ENCODE assay signal across 29 cellular contexts in genomic region chr5:42228279-42228678, GRCh38.
DNase-seq lines count a peak whose midpoint lies in the region; ATAC-seq, FAIRE-seq and TF ChIP-seq lines count a peak whose summit lies in the region.
"Had no signal": no experiment of that assay in that cellular context is flagged by ENCODE, and none has a peak within 500 bp of the region (broad histone marks: within the 10 kb centered on the region; RNA-seq: fewer than 3 reads in every experiment).

No MANE protein-coding gene starts in this region.

- ATAC-seq in GM18502 (IDR thresholded peaks at IDR 0.05; ENCODE audit: poor library complexity, unreplicated experiment) = no peak
- ATAC-seq in pancreas = no peak
- ATAC-seq in GM18520 (IDR thresholded peaks at IDR 0.05; ENCODE audit: unreplicated experiment) = no peak
- ATAC-seq: activated CD8-positive, alpha-beta memory T cell treated with anti-CD3 and anti-CD28 coated beads, Interleukin-2, amount 10 ng/mL, durations not matched to agents 7 days and 5 days; esophagus mucosa; gastrocnemius medialis; GM12878; left cardiac atrium had no signal

- no peak for FAIRE-seq in pancreas (lab: Jason Lieb, UNC)
- FAIRE-seq: GM12878, urothelium cell line had no signal

- H3K27ac ChIP-seq in pancreas = no peak overlapping the region
- H3K27ac ChIP-seq: gastrocnemius medialis, HL-60, KMS-11, SJCRH30, testis had no signal

- peak overlapping the region; percentile 58 for H3K27ac Mint-ChIP-seq in neural crest cell (ENCODE audit: unreplicated experiment)
- H3K27ac Mint-ChIP-seq: activated CD4-positive, alpha-beta T cell treated with anti-CD3 and anti-CD28 coated beads, Interleukin-2, amount 10 ng/mL, durations not matched to agents 24 days and 14 days; activated CD8-positive, alpha-beta memory T cell treated with anti-CD3 and anti-CD28 coated beads, Interleukin-2, amount 10 ng/mL, durations not matched to agents 7 days and 5 days; CD4-positive, alpha-beta memory T cell; endodermal cell; memory B cell; stimulated activated naive CD8-positive, alpha-beta T cell treated with anti-CD3 and anti-CD28 coated beads, Interleukin-15, Interleukin-2, amounts not matched to agents 100 ng/mL and 50 ng/mL, for 24 hours had no signal

- intact Hi-C loops in pancreas (cut with DNase I) = no loop called here

- H3K27me3 ChIP-seq in pancreas = no peaks in the 10 kb centered on the region
- H3K27me3 ChIP-seq: gastrocnemius medialis, SJCRH30, testis had no signal

- H3K4me3 ChIP-seq in fibroblast of mammary gland (ENCODE audit: control insufficient read depth, low read depth, low read length) (no peak overlapping the region), pancreas (no peak overlapping the region)
- H3K4me3 ChIP-seq: gastrocnemius medialis, GM12878, SJCRH30, testis had no signal

- in situ Hi-C loops in SK-MEL-5 (cut with HindIII; ENCODE audit: low pct_unique_long_range_greater_than_20kb, low sequenced_read_pairs) = no loop called here

- no peak overlapping the region for H3K4me3 Mint-ChIP-seq in neural crest cell
- H3K4me3 Mint-ChIP-seq: activated CD4-positive, alpha-beta T cell treated with anti-CD3 and anti-CD28 coated beads, Interleukin-2, amount 10 ng/mL, durations not matched to agents 24 days and 14 days; activated CD8-positive, alpha-beta memory T cell treated with anti-CD3 and anti-CD28 coated beads, Interleukin-2, amount 10 ng/mL, durations not matched to agents 7 days and 5 days; CD4-positive, alpha-beta memory T cell; central memory CD8-positive, alpha-beta T cell; endodermal cell; memory B cell; stimulated activated naive CD8-positive, alpha-beta T cell treated with anti-CD3 and anti-CD28 coated beads, Interleukin-15, Interleukin-2, amounts not matched to agents 100 ng/mL and 50 ng/mL, for 24 hours had no signal

- H3K9me3 Mint-ChIP-seq in neural crest cell = no peaks in the 10 kb centered on the region
- H3K9me3 Mint-ChIP-seq: activated CD4-positive, alpha-beta T cell treated with anti-CD3 and anti-CD28 coated beads, Interleukin-2, amount 10 ng/mL, durations not matched to agents 24 days and 14 days; central memory CD8-positive, alpha-beta T cell; endodermal cell; memory B cell; stimulated activated naive CD8-positive, alpha-beta T cell treated with anti-CD3 and anti-CD28 coated beads, Interleukin-15, Interleukin-2, amounts not matched to agents 100 ng/mL and 50 ng/mL, for 24 hours had no signal

- peak; percentile 28 for TF ChIP-seq CTCF in fibroblast of mammary gland (conservative IDR thresholded peaks at IDR 0.05; ENCODE audit: control insufficient read depth, insufficient read depth, low read depth, low read length)
- no peak for TF ChIP-seq CTCF in neural crest cell (conservative IDR thresholded peaks at IDR 0.05)
- TF ChIP-seq CTCF in pancreas (IDR thresholded peaks at IDR 0.05) = no peak

- WGBS in pancreas, 2 donors = 91% methylated on average over 1 of the region's 1 CpG

- peaks cover 8% of the 10 kb centered on the region for H3K27me3 Mint-ChIP-seq in neural crest cell (ENCODE audit: low read depth)
- H3K27me3 Mint-ChIP-seq: activated CD4-positive, alpha-beta T cell treated with anti-CD3 and anti-CD28 coated beads, Interleukin-2, amount 10 ng/mL, durations not matched to agents 24 days and 14 days; activated CD8-positive, alpha-beta memory T cell treated with anti-CD3 and anti-CD28 coated beads, Interleukin-2, amount 10 ng/mL, durations not matched to agents 7 days and 5 days; central memory CD8-positive, alpha-beta T cell; memory B cell; stimulated activated naive CD8-positive, alpha-beta T cell treated with anti-CD3 and anti-CD28 coated beads, Interleukin-15, Interleukin-2, amounts not matched to agents 100 ng/mL and 50 ng/mL, for 24 hours had no signal

- no peaks in the 10 kb centered on the region for H3K36me3 Mint-ChIP-seq in neural crest cell (ENCODE audit: low read depth)
- H3K36me3 Mint-ChIP-seq: activated CD8-positive, alpha-beta memory T cell treated with anti-CD3 and anti-CD28 coated beads, Interleukin-2, amount 10 ng/mL, durations not matched to agents 7 days and 5 days; CD4-positive, alpha-beta memory T cell; memory B cell had no signal

- H3K9me3 ChIP-seq in pancreas = no peaks in the 10 kb centered on the region
- H3K9me3 ChIP-seq: gastrocnemius medialis, SJCRH30, testis had no signal

- TF ChIP-seq RAD21 in Ishikawa (IDR thresholded peaks at IDR 0.05; ENCODE audit: low read depth) = peak; percentile 10; the same call in 1 of the 2 replicates

- TF ChIP-seq EP300 in Ishikawa (IDR thresholded peaks at IDR 0.05; ENCODE audit: borderline replicate concordance) = no peak

- no peaks in the 10 kb centered on the region for H3K4me1 Mint-ChIP-seq in neural crest cell
- H3K4me1 Mint-ChIP-seq: activated CD4-positive, alpha-beta T cell treated with anti-CD3 and anti-CD28 coated beads, Interleukin-2, amount 10 ng/mL, durations not matched to agents 24 days and 14 days; activated CD8-positive, alpha-beta memory T cell treated with anti-CD3 and anti-CD28 coated beads, Interleukin-2, amount 10 ng/mL, durations not matched to agents 7 days and 5 days; CD4-positive, alpha-beta memory T cell; central memory CD8-positive, alpha-beta T cell; memory B cell had no signal

- no peaks in the 10 kb centered on the region for H3K4me1 ChIP-seq in pancreas
- H3K4me1 ChIP-seq: gastrocnemius medialis, SJCRH30, testis had no signal

- H3K36me3 ChIP-seq in pancreas = no peaks in the 10 kb centered on the region
- H3K36me3 ChIP-seq: gastrocnemius medialis, SJCRH30 had no signal

- DNase-seq in SK-MEL-5 (ENCODE audit: low read depth, low spot score) = peak; percentile 77
- peak; percentile 45 for DNase-seq in fibroblast of mammary gland (ENCODE audit: low read depth)
- DNase-seq in neural crest cell (ENCODE audit: low read depth, low spot score) = no peak
- DNase-seq in pancreas = no peak
- DNase-seq: activated CD4-positive, alpha-beta T cell treated with anti-CD3 and anti-CD28 coated beads, Interleukin-2, amount 10 ng/mL, durations not matched to agents 24 days and 14 days; activated CD8-positive, alpha-beta memory T cell treated with anti-CD3 and anti-CD28 coated beads, Interleukin-2, amount 10 ng/mL, durations not matched to agents 7 days and 5 days; activated T-cell treated with anti-CD3 and anti-CD28 coated beads, Interleukin-2, amount 50 U/mL, for 48 hours; CD4-positive, alpha-beta memory T cell; endodermal cell; gastrocnemius medialis; HCEC 1CT; left cardiac atrium; NCI-H2107; NCI-H774; stimulated activated CD4-positive, alpha-beta T cell treated with anti-CD3 and anti-CD28 coated beads, Interleukin-2, amount 100 ng/mL, for 24 hours; T-helper 9 cell; testis had no signal

TF ChIP-seq in Ishikawa, 13 proteins besides CTCF, POLR2A, EP300 and RAD21:
- no peak for TF ChIP-seq EGR1 (IDR thresholded peaks at IDR 0.05)
- TF ChIP-seq TCF12 (IDR thresholded peaks at IDR 0.05; ENCODE audit: low read depth) = no peak

Comparison
In these comparisons a context has a peak if more than half of its experiments do, and no peak if none do; other contexts are left out.
1. DNase-seq: peak in SK-MEL-5 (single experiment) and fibroblast of mammary gland (single experiment); none in neural crest cell (single experiment) and pancreas (0 of 6).